23 cellular contexts compared by ENCODE assay signal in the genomic region with DNA sequence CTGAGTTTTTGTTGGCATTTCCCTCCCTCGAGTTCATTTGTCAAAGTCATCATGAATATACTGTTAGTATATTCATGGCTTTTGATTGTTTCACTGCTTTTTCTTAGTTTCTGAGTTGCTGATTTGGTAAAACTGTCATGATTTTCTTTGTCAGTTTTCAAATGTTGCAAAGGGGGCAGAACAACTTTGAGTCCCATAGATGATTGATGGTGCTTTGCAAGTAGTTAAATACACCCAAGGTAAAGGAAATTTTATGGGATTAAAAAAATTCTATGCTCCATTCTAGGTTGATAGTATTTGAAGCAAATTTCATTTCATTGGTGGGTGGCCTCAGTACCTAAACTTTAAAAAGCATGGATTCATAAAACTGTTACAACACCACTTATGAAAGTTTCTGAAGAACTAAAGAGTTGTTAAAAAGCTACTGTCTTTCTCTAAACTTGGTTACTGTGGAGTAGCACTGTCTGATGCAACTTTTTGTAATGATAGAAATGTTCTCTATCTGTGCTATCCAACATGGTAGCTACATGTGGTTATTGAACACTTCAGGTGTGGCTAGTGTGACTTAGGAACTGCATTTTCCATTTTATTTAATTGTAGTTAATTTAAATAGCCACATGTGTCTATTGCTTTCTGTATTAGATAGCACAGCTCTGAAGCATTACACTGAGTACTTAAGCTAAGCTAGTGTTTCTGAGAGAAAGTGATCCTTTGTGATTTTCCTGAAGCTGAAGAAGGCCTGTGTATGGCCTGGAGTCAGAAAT.
DNase-seq lines count a peak whose midpoint lies in the region; ATAC-seq and TF ChIP-seq lines count a peak whose summit lies in the region.
"Had no signal": no experiment of that assay in that cellular context is flagged by ENCODE, and none has a peak within 500 bp of the region (broad histone marks: within the 10 kb centered on the region; RNA-seq: fewer than 3 reads in every experiment).

No MANE protein-coding gene starts in this region.

- peaks cover 45% of the 10 kb centered on the region for H3K36me3 Mint-ChIP-seq in T-helper 2 cell treated with Interferon-gamma antibody and Interleukin-4, amounts not matched to agents 5 μg/mL and 100 μg/mL, for 36 hours (ENCODE audit: low read depth)

- H3K79me2 ChIP-seq in KMS-11 (ENCODE audit: insufficient read depth, low read depth), result peaks cover 11% of the 10 kb centered on the region; the same call in 1 of the 2 replicates

- no peak for TF ChIP-seq POLR2A in GM18505 (IDR thresholded peaks at IDR 0.05; ENCODE audit: borderline replicate concordance, extremely low read depth, insufficient read depth, insufficient read length)

- TF ChIP-seq CTCF in KMS-11 (conservative IDR thresholded peaks at IDR 0.05; ENCODE audit: low read depth, low read length) (no peak), choroid plexus epithelial cell (conservative IDR thresholded peaks at IDR 0.05; ENCODE audit: low read depth, low read length) (no peak), neutrophil (IDR thresholded peaks at IDR 0.05) (no peak), colonic mucosa (IDR thresholded peaks at IDR 0.05) (no peak)

- H3K4me1 Mint-ChIP-seq in T-helper 2 cell treated with Interferon-gamma antibody and Interleukin-4, amounts not matched to agents 5 μg/mL and 100 μg/mL, for 36 hours (ENCODE audit: low read depth), result peaks cover 25% of the 10 kb centered on the region

- no peaks in the 10 kb centered on the region for H4K20me1 ChIP-seq in KMS-11 (ENCODE audit: insufficient read depth)

- no peaks in the 10 kb centered on the region for H3K27me3 Mint-ChIP-seq in T-helper 2 cell treated with Interferon-gamma antibody and Interleukin-4, amounts not matched to agents 5 μg/mL and 100 μg/mL, for 36 hours (ENCODE audit: low read depth)
- H3K27me3 Mint-ChIP-seq: activated CD4-positive, alpha-beta T cell treated with anti-CD3 and anti-CD28 coated beads, Interleukin-2, amount 10 ng/mL, durations not matched to agents 24 days and 14 days; naive thymus-derived CD8-positive, alpha-beta T cell had no signal

- no peak for DNase-seq in T-helper 2 cell treated with Interferon-gamma antibody and Interleukin-4, amounts not matched to agents 5 μg/mL and 100 μg/mL, for 36 hours (ENCODE audit: low spot score)
- DNase-seq in T-helper 2 cell (no peak), choroid plexus epithelial cell (ENCODE audit: low read depth) (peak; percentile 57), nucleus accumbens (lab: John Stamatoyannopoulos, UW) (no peak), colonic mucosa (no peak)
- DNase-seq: activated CD4-positive, alpha-beta T cell treated with anti-CD3 and anti-CD28 coated beads, Interleukin-2, amount 10 ng/mL, durations not matched to agents 24 days and 14 days; activated naive CD4-positive, alpha-beta T cell treated with Interleukin-2 at 50 U/mL for 16 hours; foreskin melanocyte; KBM-7; mammary epithelial cell; naive thymus-derived CD8-positive, alpha-beta T cell; NCI-H1048; NCI-H2029 treated with DMSO at 0.1 percent for 48 hours; NCI-H446; posterior cingulate gyrus; upper lobe of left lung had no signal

- H3K4me3 ChIP-seq in KMS-11 (IDR thresholded peaks at IDR 0.05; ENCODE audit: insufficient read depth, low read depth, low read length) (no peak overlapping the region), choroid plexus epithelial cell (ENCODE audit: low read depth, low read length) (no peak overlapping the region), neutrophil (ENCODE audit: low read depth in 1 of 2, low read length in 1 of 2) (no peak overlapping the region), colonic mucosa (no peak overlapping the region)
- H3K4me3 ChIP-seq: ascending aorta, coronary artery, upper lobe of left lung had no signal

- H3K9me3 ChIP-seq in neutrophil (no peaks in the 10 kb centered on the region), colonic mucosa (no peaks in the 10 kb centered on the region)

- H3K27ac ChIP-seq in KMS-11, result peak overlapping the region; percentile 41; the same call in 1 of the 2 replicates
- peak overlapping the region; percentile 16 for H3K27ac ChIP-seq in neutrophil
- no peak overlapping the region for H3K27ac ChIP-seq in colonic mucosa
- H3K27ac ChIP-seq: ascending aorta, C4-2B, coronary artery, RWPE1, upper lobe of left lung had no signal

- H3K27me3 ChIP-seq in KMS-11 (ENCODE audit: insufficient read depth, low read depth) (no peaks in the 10 kb centered on the region), neutrophil (no peaks in the 10 kb centered on the region), colonic mucosa (no peaks in the 10 kb centered on the region)
- H3K27me3 ChIP-seq: ascending aorta, upper lobe of left lung had no signal

- peaks cover 30% of the 10 kb centered on the region for H3K4me1 ChIP-seq in KMS-11 (ENCODE audit: low read depth, poor library complexity, severe bottlenecking)
- peaks cover 0 to 17% of the 10 kb centered on the region in 2 experiments for H3K4me1 ChIP-seq in neutrophil (ENCODE audit: control insufficient read depth in 1 of 2, insufficient read depth in 1 of 2, low read depth in 1 of 2, low read length in 1 of 2)
- no peaks in the 10 kb centered on the region for H3K4me1 ChIP-seq in colonic mucosa

- H3K9ac ChIP-seq in KMS-11 (no peak overlapping the region; the same call in 1 of the 2 replicates), colonic mucosa (ENCODE audit: low read depth in 2 of 2, low read length in 2 of 2) (no peak overlapping the region)

- peak overlapping the region; percentile 46 for H3K4me2 ChIP-seq in KMS-11

- H3K9me3 Mint-ChIP-seq in T-helper 2 cell treated with Interferon-gamma antibody and Interleukin-4, amounts not matched to agents 5 μg/mL and 100 μg/mL, for 36 hours, result peaks cover 32% of the 10 kb centered on the region

- H3K4me3 Mint-ChIP-seq in T-helper 2 cell treated with Interferon-gamma antibody and Interleukin-4, amounts not matched to agents 5 μg/mL and 100 μg/mL, for 36 hours, result peak overlapping the region; percentile 22
- H3K4me3 Mint-ChIP-seq: activated CD4-positive, alpha-beta T cell treated with anti-CD3 and anti-CD28 coated beads, Interleukin-2, amount 10 ng/mL, durations not matched to agents 24 days and 14 days had no signal

- peak overlapping the region; percentile 76 for H3K27ac Mint-ChIP-seq in T-helper 2 cell treated with Interferon-gamma antibody and Interleukin-4, amounts not matched to agents 5 μg/mL and 100 μg/mL, for 36 hours
- H3K27ac Mint-ChIP-seq: activated CD4-positive, alpha-beta T cell treated with anti-CD3 and anti-CD28 coated beads, Interleukin-2, amount 10 ng/mL, durations not matched to agents 24 days and 14 days had no signal

- no peak overlapping the region for H2AFZ ChIP-seq in KMS-11 (ENCODE audit: low read depth)

- no peaks in the 10 kb centered on the region; the same call in 1 of the 2 replicates for H3K36me3 ChIP-seq in KMS-11 (ENCODE audit: insufficient read depth)
- no peaks in the 10 kb centered on the region for H3K36me3 ChIP-seq in neutrophil
- no peaks in the 10 kb centered on the region for H3K36me3 ChIP-seq in colonic mucosa
- H3K36me3 ChIP-seq: ascending aorta, upper lobe of left lung had no signal

- ATAC-seq in GM18505 (IDR thresholded peaks at IDR 0.05; ENCODE audit: unreplicated experiment), result no peak
- ATAC-seq: naive thymus-derived CD8-positive, alpha-beta T cell had no signal

- intact Hi-C loops in colonic mucosa (cut with DNase I), result no loop called here
